Comparison of ENCODE assay signal across 8 cellular contexts in the genomic region with DNA sequence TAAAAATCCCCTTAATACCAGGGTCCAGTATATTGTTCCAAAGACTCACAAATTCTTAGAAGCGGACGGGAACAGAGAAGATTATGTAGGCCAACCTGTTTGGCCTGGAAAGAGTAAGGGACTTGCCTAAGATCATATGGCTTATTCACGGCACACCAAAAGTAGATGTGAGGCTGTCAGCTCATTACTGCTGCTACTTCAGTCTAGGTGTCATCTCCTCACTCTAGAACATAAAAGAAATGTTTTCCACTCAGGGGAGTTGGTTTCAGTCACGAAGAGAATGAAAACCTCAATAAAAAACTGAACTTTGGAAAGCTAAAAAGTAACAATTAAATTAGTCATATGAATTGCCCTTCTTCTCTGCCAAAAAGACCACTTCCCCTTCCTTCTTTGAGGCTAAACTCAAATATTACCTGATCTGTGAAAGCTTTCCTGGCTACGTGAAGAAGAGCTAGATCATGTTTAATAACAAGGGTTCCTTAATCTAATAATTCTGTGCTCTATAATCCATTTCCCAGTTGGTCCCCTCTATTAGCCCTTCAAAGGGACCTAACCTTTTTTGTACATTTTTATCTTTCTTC. TPM values are rescaled to one million over a fixed set of nuclear protein-coding genes. Genes with fewer than 3 reads are reported as not detected.
DNase-seq lines count a peak whose midpoint lies in the region; ATAC-seq, FAIRE-seq and TF ChIP-seq lines count a peak whose summit lies in the region.

No MANE protein-coding gene starts in this region.

- H3K27ac ChIP-seq in C4-2B, result peak overlapping the region; percentile 67; the same call in 1 of the 2 replicates
- peak overlapping the region; percentile 76; the same call in 1 of the 2 replicates for H3K27ac ChIP-seq in IMR-90 (ENCODE audit: insufficient read depth, low read length)
- H3K27ac ChIP-seq in GM12878 (ENCODE audit: control insufficient read depth, insufficient read depth), result peak overlapping the region; percentile 78

- dilution Hi-C loops in IMR-90 (cut with HindIII; ENCODE audit: low sequenced_read_pairs, unreplicated experiment), result no loop called here

- in situ Hi-C loops in IMR-90 (cut with MboI; ENCODE audit: low sequenced_read_pairs), result no loop called here
- in situ Hi-C loops in GM12878 (cut with MboI), result no loop called here
- in situ Hi-C loops in ACHN (cut with HindIII; ENCODE audit: low pct_ligation_motif_present, low pct_unique_long_range_greater_than_20kb, low sequenced_read_pairs), result no loop called here

- H3K9ac ChIP-seq in IMR-90 (ENCODE audit: low read depth, low read length) (peak overlapping the region; percentile 82), GM12878 (ENCODE audit: control insufficient read depth, insufficient read depth, low read length) (peak overlapping the region; percentile 74)

- WGBS in IMR-90 (ENCODE audit: extremely low coverage in 2 of 2, insufficient read length in 1 of 2), 2 experiments, result no CpG with 5 or more reads among the region's 5 CpGs
- WGBS in GM12878 (ENCODE audit: insufficient coverage, insufficient replicate concordance, low lambda C conversion rate, missing lambda C conversion rate), result 2% methylated on average over 5 of the region's 5 CpGs

- SMC1A ChIA-PET in GM12878 (lab: Charles Lee; ENCODE audit: uncharacterized antibody, unreplicated experiment), result interaction anchor here (0.9 to 3.5 kb wide), 8 partner anchors 11 to 522 kb away, joined by 3 to 30 read pairs (median 4); no protein-coding TSS in a partner anchor

- DNase-seq in IMR-90 (no peak), GM12878 (ENCODE audit: low read depth, low spot score) (no peak), memory B cell (ENCODE audit: low spot score in 2 of 2) (no peak), NCI-H345 (lab: John Stamatoyannopoulos, UW) (no peak), ACHN (no peak)

- peak overlapping the region; percentile 90 for H3K4me3 Mint-ChIP-seq in memory B cell

- TF ChIP-seq RAD21 in IMR-90 (IDR thresholded peaks at IDR 0.05; ENCODE audit: low read length) (no peak), GM12878 (IDR thresholded peaks at IDR 0.05; ENCODE audit: insufficient read depth, low read depth, low read length) (no peak)

- no peaks in the 10 kb centered on the region for H3K27me3 ChIP-seq in IMR-90 (ENCODE audit: control insufficient read depth, insufficient read depth, low read length)
- no peaks in the 10 kb centered on the region for H3K27me3 ChIP-seq in GM12878 (replicated peaks in 1 of 2; ENCODE audit: control insufficient read depth in 2 of 2, insufficient read depth in 2 of 2, low read length in 1 of 2)

- peak overlapping the region; percentile 97 to 98 for H4K8ac ChIP-seq in IMR-90 (ENCODE audit: low read depth in 2 of 2, low read length in 2 of 2)

- peaks cover 1% of the 10 kb centered on the region for H3K27me3 Mint-ChIP-seq in memory B cell

- no peaks in the 10 kb centered on the region for H3K9me3 ChIP-seq in IMR-90 (ENCODE audit: control insufficient read depth, insufficient read depth, low read length)
- H3K9me3 ChIP-seq in GM12878 (replicated peaks; ENCODE audit: control insufficient read depth, insufficient read depth, low read length), result no peaks in the 10 kb centered on the region

- CTCF ChIA-PET in IMR-90 (lab: Yijun Ruan, JAX) (interaction anchor here (1.1 kb wide), 1 partner anchor 45 kb away, joined by 3 read pairs; no protein-coding TSS in a partner anchor), GM12878 (lab: Yijun Ruan, JAX) (interaction anchor here (0.6 to 1.7 kb wide), 6 partner anchors 12 to 522 kb away, joined by 3 to 8 read pairs (median 4); no protein-coding TSS in a partner anchor)

- peaks cover 10% of the 10 kb centered on the region for H3K4me1 Mint-ChIP-seq in memory B cell

- H3K56ac ChIP-seq in IMR-90 (ENCODE audit: extremely low read depth, insufficient read depth, low read length), result peak overlapping the region; percentile 69; the same call in 1 of the 2 replicates

- no peak overlapping the region for H2AK9ac ChIP-seq in IMR-90 (replicated peaks; ENCODE audit: low read depth, low read length, poor library complexity)

- H2BK120ac ChIP-seq in IMR-90 (ENCODE audit: low read depth, low read length), result peak overlapping the region; percentile 75

- H3K23ac ChIP-seq in IMR-90 (ENCODE audit: low read depth, low read length), result peak overlapping the region; percentile 73

- peak overlapping the region; percentile 83 for H3K14ac ChIP-seq in IMR-90 (replicated peaks; ENCODE audit: low read depth, low read length)

- no peak for TF ChIP-seq EP300 in GM12878 (IDR thresholded peaks at IDR 0.05; ENCODE audit: borderline replicate concordance in 1 of 2, control insufficient read depth in 1 of 2, low read depth in 2 of 2, low read length in 2 of 2)

- H4K91ac ChIP-seq in IMR-90 (ENCODE audit: insufficient read depth, low read depth, low read length), result peak overlapping the region; percentile 85

- no peaks in the 10 kb centered on the region; the same call in 1 of the 2 replicates for H3K4me1 ChIP-seq in IMR-90 (ENCODE audit: control insufficient read depth, insufficient read depth, low read length)
- H3K4me1 ChIP-seq in GM12878 (ENCODE audit: control insufficient read depth, insufficient read depth, low read length), result no peaks in the 10 kb centered on the region

- BruUV-seq in IMR-90 (replicated peaks; lab: Mats Ljungman, UMichigan) (no TSS peak), GM12878 (replicated peaks; lab: Mats Ljungman, UMichigan) (no TSS peak)

- H3K4me2 ChIP-seq in IMR-90 (ENCODE audit: low read depth, low read length) (peak overlapping the region; percentile 90), GM12878 (ENCODE audit: control insufficient read depth, insufficient read depth) (peak overlapping the region; percentile 91)

- RAD21 ChIA-PET in GM12878 (lab: Charles Lee; ENCODE audit: unreplicated experiment), result interaction anchor here (0.9 to 1.8 kb wide), 5 partner anchors 11 to 228 kb away, joined by 3 to 7 read pairs (median 4); no protein-coding TSS in a partner anchor

- TF ChIP-seq CTCF in C4-2B (conservative IDR thresholded peaks at IDR 0.05) (no peak), IMR-90 (conservative IDR thresholded peaks at IDR 0.05; ENCODE audit: low read depth, low read length) (no peak), GM12878 (IDR thresholded peaks at IDR 0.05 in 2 of 3, conservative IDR thresholded peaks at IDR 0.05 in 1 of 3; ENCODE audit: control insufficient read depth in 2 of 3, extremely low read depth in 1 of 3, insufficient read depth in 1 of 3, low read depth in 3 of 3, low read length in 3 of 3) (no peak)

- peak overlapping the region; percentile 79 for H3K4ac ChIP-seq in IMR-90 (ENCODE audit: low read depth, low read length)

- H2AFZ ChIP-seq in IMR-90 (replicated peaks; ENCODE audit: low read length, poor library complexity) (peak overlapping the region; percentile 87), GM12878 (ENCODE audit: control insufficient read depth, low read depth, low read length) (peak overlapping the region; percentile 98)

- no peak for FAIRE-seq in GM12878 (lab: Jason Lieb, UNC)

- no peaks in the 10 kb centered on the region for H3K9me1 ChIP-seq in IMR-90 (ENCODE audit: insufficient read depth, low read length)

- TF ChIP-seq POLR2A in IMR-90 (IDR thresholded peaks at IDR 0.05; ENCODE audit: low read depth, low read length), result no peak
- TF ChIP-seq POLR2A in GM12878 (IDR thresholded peaks at IDR 0.05; ENCODE audit: low read depth, low read length), result no peak

- peak overlapping the region; percentile 60; the same call in 1 of the 3 replicates for H2BK15ac ChIP-seq in IMR-90 (ENCODE audit: low read depth, low read length)

- no peaks in the 10 kb centered on the region for H4K20me1 ChIP-seq in IMR-90 (ENCODE audit: insufficient read depth, low read length)
- no peaks in the 10 kb centered on the region for H4K20me1 ChIP-seq in GM12878 (ENCODE audit: control insufficient read depth, insufficient read depth)

- peak overlapping the region; percentile 76 for H2BK5ac ChIP-seq in IMR-90 (ENCODE audit: low read depth, low read length, poor library complexity, severe bottlenecking)

- no peak overlapping the region; the same call in 1 of the 2 replicates for H2AK5ac ChIP-seq in IMR-90 (ENCODE audit: low read depth, low read length)

- no peaks in the 10 kb centered on the region for H3K9me3 Mint-ChIP-seq in memory B cell

- H3K79me2 ChIP-seq in GM12878 (ENCODE audit: control insufficient read depth, insufficient read depth, low read length), result no peaks in the 10 kb centered on the region

- H3K36me3 ChIP-seq in IMR-90 (ENCODE audit: control insufficient read depth, insufficient read depth, low read length) (no peaks in the 10 kb centered on the region), GM12878 (ENCODE audit: control insufficient read depth in 2 of 2, insufficient read depth in 2 of 2, low read length in 1 of 2) (no peaks in the 10 kb centered on the region)

- H3K79me1 ChIP-seq in IMR-90 (ENCODE audit: low read depth in 1 of 2, low read length in 2 of 2), result peaks cover 4 to 13% of the 10 kb centered on the region in 2 experiments

- POLR2A ChIA-PET in IMR-90 (lab: Charles Lee; ENCODE audit: unreplicated experiment), result no interaction called here
- POLR2A ChIA-PET in GM12878 (lab: Charles Lee), result interaction anchor here (0.6 to 1.7 kb wide), 3 partner anchors 11 to 320 kb away, joined by 3 to 9 read pairs (median 5); a partner anchor contains a TSS

- peak overlapping the region; percentile 95 for H4K5ac ChIP-seq in IMR-90 (ENCODE audit: low read depth, low read length)

- H2BK20ac ChIP-seq in IMR-90 (ENCODE audit: low read depth, low read length), result no peak overlapping the region

- peak overlapping the region; percentile 33; the same call in 1 of the 2 replicates for H3K4me3 ChIP-seq in IMR-90 (ENCODE audit: insufficient read depth, low read depth, low read length)
- H3K4me3 ChIP-seq in GM12878, result peak overlapping the region; percentile 60

- no peaks in the 10 kb centered on the region for H3K36me3 Mint-ChIP-seq in memory B cell

- peak overlapping the region; percentile 68 for H3K18ac ChIP-seq in IMR-90 (ENCODE audit: low read depth, low read length)

- peak overlapping the region; percentile 58 for H3K27ac Mint-ChIP-seq in memory B cell

- intact Hi-C loops in IMR-90 (cut with micrococcal nuclease) (no loop called here), GM12878 (cut with micrococcal nuclease; ENCODE audit: unreplicated experiment) (loop anchor here (5.0 kb wide), 1 partner anchor 275 kb away; no protein-coding TSS in a partner anchor)

- ATAC-seq in GM19372 (IDR thresholded peaks at IDR 0.05; ENCODE audit: low read depth, unreplicated experiment), result peak; percentile 5
- ATAC-seq in IMR-90 (ENCODE audit: low read depth), result no peak
- ATAC-seq in GM12878, result peak; percentile 52
- ATAC-seq in memory B cell (ENCODE audit: low read depth), result peak; percentile 22
- ATAC-seq in HG02938 (IDR thresholded peaks at IDR 0.05; ENCODE audit: unreplicated experiment), result no peak

RNA-seq across cellular contexts. Expression of a gene that starts 0.7 kb away (rescaled TPM):
- total RNA-seq in IMR-90 (2012; rRNA removed) (5.7 and 7.8 TPM in 2 replicates), GM12878 (2014; rRNA removed) (3.6 and 4.3 TPM in 2 replicates), GM12878 (2014; rRNA removed; fragmentation: Illumina TruSeq; extraction: Trizol) (4.7 and 5.9 TPM in 2 replicates), GM12878 (2021) (6.7 and 7.7 TPM in 2 replicates)
- polyA plus RNA-seq in IMR-90 (2012; rRNA removed) (1.3 and 1.9 TPM in 2 replicates), GM12878 (2011; rRNA removed) (2.6 and 3.6 TPM in 2 replicates), GM12878 (2014; fragmentation: Illumina TruSeq; extraction: Trizol) (3.3 and 4.8 TPM in 2 replicates), GM12878 (2014; fragmentation: Nextera tagmentation; extraction: Ambion mirVana) (1 to 10 TPM; 1.1 to 2.4 TPM), GM12878 (2014; rRNA removed) (1.4 and 1.7 TPM in 2 replicates), GM12878 (2016; fragmentation: Nextera tagmentation; extraction: Ambion mirVana) (1 to 10 TPM; 5.6 to 6.7 TPM)
- polyA plus RNA-seq in IMR-90 (2012; cell fraction: cytosol; rRNA removed), result 0.16 and 0.26 TPM in 2 replicates
- 0.28 and 2.2 TPM in 2 replicates for polyA plus RNA-seq in IMR-90 (2012; cell fraction: nucleus; rRNA removed; ENCODE audit: low replicate concordance)
- total RNA-seq in GM12878 (2013; cell fraction: nucleolus; rRNA removed), result 25.0 and 28.0 TPM in 2 replicates
- polyA plus RNA-seq in GM12878 (2011; ENCODE audit: low read depth), result 1.9 TPM
- 0.91 and 2.2 TPM in 2 replicates for polyA plus RNA-seq in GM12878 (2011; cell fraction: cytosol; rRNA removed)
- 5.1 and 6.1 TPM in 2 replicates for polyA plus RNA-seq in GM12878 (2011; cell fraction: nucleus; rRNA removed)
- 2.4 and 2.5 TPM in 2 replicates for polyA plus RNA-seq in GM12878 (2012)
- polyA minus RNA-seq in GM12878 (2011; rRNA and poly(A)+ RNA removed), result 8.0 and 11.2 TPM in 2 replicates
- 1.2 and 3.7 TPM in 2 replicates for polyA minus RNA-seq in GM12878 (2011; cell fraction: cytosol; rRNA and poly(A)+ RNA removed)
- 13.7 and 26.2 TPM in 2 replicates for polyA minus RNA-seq in GM12878 (2011; cell fraction: nucleus; rRNA and poly(A)+ RNA removed)

RNA-seq across cellular contexts. Expression of a gene that starts 13.2 kb away (rescaled TPM):
- total RNA-seq in IMR-90 (2012; rRNA removed) (not detected in 2 replicates), GM12878 (2014; rRNA removed) (0.06 TPM in 1 of 2 replicates, not detected in the other), GM12878 (2014; rRNA removed; fragmentation: Illumina TruSeq; extraction: Trizol) (not detected in 2 replicates), GM12878 (2021) (not detected in 2 replicates)
- polyA plus RNA-seq in IMR-90 (2012; rRNA removed) (not detected in 2 replicates), GM12878 (2011; rRNA removed) (not detected in 2 replicates), GM12878 (2014; fragmentation: Illumina TruSeq; extraction: Trizol) (not detected in 2 replicates), GM12878 (2014; fragmentation: Nextera tagmentation; extraction: Ambion mirVana) (not detected), GM12878 (2014; rRNA removed) (not detected in 2 replicates), GM12878 (2016; fragmentation: Nextera tagmentation; extraction: Ambion mirVana) (under 1 TPM in 1 of 2 experiments, not detected in 1; 0.31 TPM)
- not detected in 2 replicates for polyA plus RNA-seq in IMR-90 (2012; cell fraction: cytosol; rRNA removed)
- polyA plus RNA-seq in IMR-90 (2012; cell fraction: nucleus; rRNA removed; ENCODE audit: low replicate concordance), result not detected in 2 replicates
- total RNA-seq in GM12878 (2013; cell fraction: nucleolus; rRNA removed), result not detected in 2 replicates
- not detected for polyA plus RNA-seq in GM12878 (2011; ENCODE audit: low read depth)
- polyA plus RNA-seq in GM12878 (2011; cell fraction: cytosol; rRNA removed), result not detected in 2 replicates
- polyA plus RNA-seq in GM12878 (2011; cell fraction: nucleus; rRNA removed), result not detected in 2 replicates
- polyA plus RNA-seq in GM12878 (2012), result 0.14 and 0.20 TPM in 2 replicates
- polyA minus RNA-seq in GM12878 (2011; rRNA and poly(A)+ RNA removed), result not detected in 2 replicates
- polyA minus RNA-seq in GM12878 (2011; cell fraction: cytosol; rRNA and poly(A)+ RNA removed), result not detected in 2 replicates
- polyA minus RNA-seq in GM12878 (2011; cell fraction: nucleus; rRNA and poly(A)+ RNA removed), result not detected in 2 replicates

Comparison
In these comparisons a context has a peak if more than half of its experiments do, and no peak if none do; other contexts are left out.
1. ATAC-seq: peak in GM19372 (single experiment), GM12878 (single experiment) and memory B cell (single experiment); none in IMR-90 (single experiment) and HG02938 (single experiment).
2. Peak in every context shown above with its lines, with median percentiles within 50 percentile points of each other: H3K27ac ChIP-seq.